ENCODE assay signal across 22 cellular contexts in the genomic region with DNA sequence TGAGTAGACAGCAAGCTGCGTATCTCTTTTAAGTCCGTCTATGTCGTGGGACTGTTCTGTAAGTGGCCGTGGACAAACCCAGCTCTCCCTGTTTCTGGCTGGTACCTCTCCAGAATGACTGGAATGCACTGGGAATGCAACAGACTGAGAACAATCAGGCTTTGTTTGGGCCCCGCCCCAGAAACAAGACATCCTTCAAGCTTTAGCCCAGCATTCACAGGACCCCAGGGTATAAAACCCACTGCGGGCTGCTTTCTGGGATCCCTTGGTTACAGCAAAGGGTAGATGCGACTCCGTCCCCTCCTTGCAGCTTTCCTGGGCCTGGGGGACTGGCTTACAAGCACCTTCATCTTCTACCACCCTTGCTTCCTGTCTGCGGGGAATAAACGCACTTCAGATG.
"Had no signal": no experiment of that assay in that cellular context is flagged by ENCODE, and none has a peak within 500 bp of the region (broad histone marks: within the 10 kb centered on the region; RNA-seq: fewer than 3 reads in every experiment).

No MANE protein-coding gene starts in this region.

- H3K4me3 Mint-ChIP-seq: central memory CD8-positive, alpha-beta T cell; effector memory CD8-positive, alpha-beta T cell; mesothelial cell of epicardium; natural killer cell; neural crest cell; type B pancreatic cell had no signal

- H3K9me3 ChIP-seq: esophagus squamous epithelium, prostate gland, suprapubic skin, thyroid gland had no signal

- ATAC-seq: effector memory CD8-positive, alpha-beta T cell; left colon; sciatic nerve had no signal

- H2AFZ ChIP-seq: hepatocyte, parathyroid adenoma had no signal

- H3K36me3 Mint-ChIP-seq: type B pancreatic cell had no signal

- H3K79me2 ChIP-seq: hepatocyte, parathyroid adenoma had no signal

- H3K4me2 ChIP-seq: hepatocyte had no signal

- H3K4me3 ChIP-seq: dorsolateral prefrontal cortex, esophagus squamous epithelium, hepatocyte, prostate gland, suprapubic skin, thyroid gland had no signal

- H3K9me3 Mint-ChIP-seq: type B pancreatic cell had no signal

- H3K4me1 Mint-ChIP-seq: central memory CD8-positive, alpha-beta T cell; mesothelial cell of epicardium; natural killer cell had no signal

- H3K9ac ChIP-seq: parathyroid adenoma had no signal

- H3K27ac ChIP-seq: dorsolateral prefrontal cortex, esophagus squamous epithelium, hepatocyte, parathyroid adenoma, prostate gland, suprapubic skin, thyroid gland had no signal

- H3K4me1 ChIP-seq: esophagus squamous epithelium, parathyroid adenoma, prostate gland, suprapubic skin, thyroid gland had no signal

- H3K27me3 Mint-ChIP-seq: type B pancreatic cell had no signal

- DNase-seq: cortex of kidney; dorsolateral prefrontal cortex; effector memory CD8-positive, alpha-beta T cell; esophagus squamous epithelium; foreskin fibroblast; head of caudate nucleus; left colon; natural killer cell; occipital lobe; small intestine; stimulated activated CD4-positive, alpha-beta T cell treated with anti-CD3 and anti-CD28 coated beads, Interleukin-12 subunit alpha, Interleukin-12 subunit beta, amount 100 ng/mL, for 4 hours; stimulated activated naive CD4-positive, alpha-beta T cell treated with Interleukin-2 at 50 U/mL for 16 hours; thyroid gland had no signal

- H3K27ac Mint-ChIP-seq: effector memory CD8-positive, alpha-beta T cell; mesothelial cell of epicardium; natural killer cell; type B pancreatic cell had no signal

- H3K36me3 ChIP-seq: esophagus squamous epithelium, prostate gland, suprapubic skin, thyroid gland had no signal

- H3K27me3 ChIP-seq: hepatocyte, thyroid gland had no signal
